8 cellular contexts compared by ENCODE assay signal in genomic region chr15:25933456-25934158, GRCh38.
DNase-seq lines count a peak whose midpoint lies in the region; ATAC-seq and TF ChIP-seq lines count a peak whose summit lies in the region.

No MANE protein-coding gene starts in this region.

- H3K36me3 Mint-ChIP-seq in glutamatergic neuron (ENCODE audit: unreplicated experiment): peaks cover 16% of the 10 kb centered on the region

- no peaks in the 10 kb centered on the region for H3K9me3 ChIP-seq in ovary
- H3K9me3 ChIP-seq in suprapubic skin: peaks cover 4% of the 10 kb centered on the region

- TF ChIP-seq EP300 in ovary (IDR thresholded peaks at IDR 0.05): no peak
- TF ChIP-seq EP300 in suprapubic skin (IDR thresholded peaks at IDR 0.05): no peak

- ATAC-seq in HG03039 (IDR thresholded peaks at IDR 0.05; ENCODE audit: unreplicated experiment): peak; percentile 62

- H3K4me3 ChIP-seq in ovary: no peak overlapping the region
- peak overlapping the region; percentile 31 for H3K4me3 ChIP-seq in suprapubic skin

- H3K4me1 ChIP-seq in ovary (ENCODE audit: insufficient read depth) (no peaks in the 10 kb centered on the region), suprapubic skin (peaks cover 5% of the 10 kb centered on the region)

- H3K27ac Mint-ChIP-seq in glutamatergic neuron (ENCODE audit: unreplicated experiment): peak overlapping the region; percentile 16

- H3K4me1 Mint-ChIP-seq in glutamatergic neuron (ENCODE audit: low read depth, unreplicated experiment): peaks cover 9% of the 10 kb centered on the region

- intact Hi-C loops in ovary (cut with DNase I): no loop called here

- H3K4me3 Mint-ChIP-seq in glutamatergic neuron (ENCODE audit: unreplicated experiment): peak overlapping the region; percentile 84

- 12 to 15% (median 14%) methylated on average over 23 of the region's 23 CpGs for WGBS in ovary, 3 donors
- WGBS in suprapubic skin: 9% methylated on average over 23 of the region's 23 CpGs

- peaks cover 6% of the 10 kb centered on the region for H3K9me3 Mint-ChIP-seq in glutamatergic neuron (ENCODE audit: unreplicated experiment)

- H3K27me3 ChIP-seq in ovary (no peaks in the 10 kb centered on the region), suprapubic skin (no peaks in the 10 kb centered on the region)

- TF ChIP-seq CTCF in glutamatergic neuron (IDR thresholded peaks at IDR 0.05; ENCODE audit: partially characterized antibody, unreplicated experiment) (peak; percentile 58), ovary (IDR thresholded peaks at IDR 0.05) (peak in 2 of 3 donors; percentile 35 to 37), suprapubic skin (IDR thresholded peaks at IDR 0.05) (peak; percentile 53 to 56)

- H3K27me3 Mint-ChIP-seq in glutamatergic neuron (ENCODE audit: unreplicated experiment): no peaks in the 10 kb centered on the region

- TF ChIP-seq POLR2A in ovary (IDR thresholded peaks at IDR 0.05) (no peak), suprapubic skin (IDR thresholded peaks at IDR 0.05) (no peak)

- no peak overlapping the region for H3K27ac ChIP-seq in ovary
- H3K27ac ChIP-seq in suprapubic skin: no peak overlapping the region

- peak; percentile 23 for DNase-seq in DMS153 (lab: John Stamatoyannopoulos, UW)
- DNase-seq in RKO (ENCODE audit: low spot score): peak; percentile 21
- peak; percentile 9 to 64 (median 34) for DNase-seq in activated naive CD4-positive, alpha-beta T cell (lab: John Stamatoyannopoulos, UW)
- DNase-seq in glutamatergic neuron: peak; percentile 65
- DNase-seq in ovary: peak; percentile 12 to 64 (median 48)
- DNase-seq in suprapubic skin (ENCODE audit: low spot score in 2 of 2): peak in 1 of 2 donors; percentile 71
- no peak for DNase-seq in NCI-H1048 (lab: John Stamatoyannopoulos, UW)

- no peaks in the 10 kb centered on the region for H3K36me3 ChIP-seq in ovary
- no peaks in the 10 kb centered on the region for H3K36me3 ChIP-seq in suprapubic skin
